ENCODE assay signal across 32 cellular contexts in genomic region chr11:70115778-70116177, GRCh38. TPM values are rescaled to one million over a fixed set of nuclear protein-coding genes. Genes with fewer than 3 reads are reported as not detected.
"Had no signal": no experiment of that assay in that cellular context is flagged by ENCODE, and none has a peak within 500 bp of the region (broad histone marks: within the 10 kb centered on the region; RNA-seq: fewer than 3 reads in every experiment).

No MANE protein-coding gene starts in this region.

- H3K27ac Mint-ChIP-seq: naive thymus-derived CD8-positive, alpha-beta T cell; natural killer cell treated with Interleukin-12 subunit alpha and Interleukin-12 subunit beta and Interleukin-15 and Interleukin-18, amount 100 ng/mL, for 72 hours; neural progenitor cell; progenitor cell of endocrine pancreas; stimulated activated memory B cell treated with anti-CD40 and anti-IgM and Interleukin-4, amounts not matched to agents 10 μg/mL and 1 μg/mL and 100 μg/mL, for 72 hours; stimulated activated naive CD8-positive, alpha-beta T cell treated with anti-CD3 and anti-CD28 coated beads, Interleukin-15, amount 100 ng/mL, for 72 hours; type B pancreatic cell had no signal

- ATAC-seq: naive thymus-derived CD8-positive, alpha-beta T cell; natural killer cell treated with Interleukin-12 subunit alpha and Interleukin-12 subunit beta and Interleukin-15 and Interleukin-18, amount 100 ng/mL, for 72 hours; psoas muscle; right cardiac atrium; sciatic nerve; stimulated activated memory B cell treated with anti-CD40 and anti-IgM and Interleukin-4, amounts not matched to agents 10 μg/mL and 1 μg/mL and 100 μg/mL, for 72 hours; stimulated activated naive CD8-positive, alpha-beta T cell treated with anti-CD3 and anti-CD28 coated beads, Interleukin-15, amount 100 ng/mL, for 72 hours; stimulated activated naive CD8-positive, alpha-beta T cell treated with anti-CD3 and anti-CD28 coated beads, Interleukin-15, Interleukin-2, amounts not matched to agents 100 U/mL and 50 U/mL, for 24 hours; upper lobe of right lung had no signal

- H3K36me3 Mint-ChIP-seq: naive thymus-derived CD8-positive, alpha-beta T cell; natural killer cell treated with Interleukin-12 subunit alpha and Interleukin-12 subunit beta and Interleukin-15 and Interleukin-18, amount 100 ng/mL, for 72 hours; neural progenitor cell; type B pancreatic cell had no signal

- H3K4me3 Mint-ChIP-seq: naive thymus-derived CD8-positive, alpha-beta T cell; natural killer cell treated with Interleukin-12 subunit alpha and Interleukin-12 subunit beta and Interleukin-15 and Interleukin-18, amount 100 ng/mL, for 72 hours; neural progenitor cell; stimulated activated memory B cell treated with anti-CD40 and anti-IgM and Interleukin-4, amounts not matched to agents 10 μg/mL and 1 μg/mL and 100 μg/mL, for 72 hours; stimulated activated naive CD8-positive, alpha-beta T cell treated with anti-CD3 and anti-CD28 coated beads, Interleukin-15, amount 100 ng/mL, for 72 hours; type B pancreatic cell had no signal

- H3K4me3 ChIP-seq: neural progenitor cell, ovary, psoas muscle, skin epidermis, smooth muscle cell, spleen, suprapubic skin, testis, tibial artery, transverse colon, upper lobe of right lung, uterus had no signal

- H3K27ac ChIP-seq: neural progenitor cell, ovary, psoas muscle, skin epidermis, spleen, suprapubic skin, testis, tibial artery, transverse colon, upper lobe of right lung, uterus had no signal

- H3K79me2 ChIP-seq: parathyroid adenoma had no signal

- H3K9me3 Mint-ChIP-seq: type B pancreatic cell had no signal

- H3K4me1 ChIP-seq: upper lobe of right lung, uterus had no signal

- H2AFZ ChIP-seq: neural progenitor cell, parathyroid adenoma had no signal

- H3K9ac ChIP-seq: neural progenitor cell, parathyroid adenoma had no signal

- H3K9me3 ChIP-seq: ovary, psoas muscle, spleen, suprapubic skin, testis, tibial artery, transverse colon, upper lobe of right lung, uterus had no signal

- H3K27me3 ChIP-seq: neural progenitor cell, ovary, suprapubic skin, testis, tibial artery, upper lobe of right lung, uterus had no signal

- DNase-seq: naive thymus-derived CD8-positive, alpha-beta T cell; occipital lobe; ovary; psoas muscle; spleen; stimulated activated CD4-positive, alpha-beta T cell treated with anti-CD3 and anti-CD28 coated beads, Interleukin-12 subunit alpha, Interleukin-12 subunit beta, amount 100 ng/mL, for 4 hours; stimulated activated CD4-positive, alpha-beta T cell treated with anti-CD3 and anti-CD28 coated beads, Interleukin-1b, Interleukin-23, amount 100 ng/mL, for 48 hours; stimulated activated CD4-positive, alpha-beta T cell treated with anti-CD3 and anti-CD28 coated beads, Interleukin-4, amount 100 ng/mL, for 1 hour; stimulated activated CD4-positive, alpha-beta T cell treated with anti-CD3 and anti-CD28 coated beads, Interleukin-4, amount 100 ng/mL, for 4 hours; stimulated activated CD8-positive, alpha-beta memory T cell treated with anti-CD3 and anti-CD28 coated beads, Interleukin-4, amount 100 ng/mL, for 48 hours; stimulated activated naive CD4-positive, alpha-beta T cell; stimulated activated naive CD8-positive, alpha-beta T cell treated with anti-CD3 and anti-CD28 coated beads, Interleukin-15, amount 100 ng/mL, for 72 hours; stimulated activated naive CD8-positive, alpha-beta T cell treated with anti-CD3 and anti-CD28 coated beads, Interleukin-15, Interleukin-2, amounts not matched to agents 100 U/mL and 50 U/mL, for 24 hours; substantia nigra; testis; tibial artery; transverse colon; upper lobe of right lung; uterus had no signal

- H3K36me3 ChIP-seq: neural progenitor cell, ovary, spleen, suprapubic skin, transverse colon, upper lobe of right lung, uterus had no signal

- H3K4me2 ChIP-seq: neural progenitor cell, smooth muscle cell had no signal

RNA-seq across cellular contexts. Expression of gene ANO1, which starts 37.7 kb away (rescaled TPM):
- total RNA-seq: naive thymus-derived CD8-positive, alpha-beta T cell; natural killer cell treated with Interleukin-12 subunit alpha and Interleukin-12 subunit beta and Interleukin-15 and Interleukin-18, amount 100 ng/mL, for 72 hours; osteoblast had no signal
- polyA plus RNA-seq: naive thymus-derived CD8-positive, alpha-beta T cell; neural cell had no signal
